In the genomic region with DNA sequence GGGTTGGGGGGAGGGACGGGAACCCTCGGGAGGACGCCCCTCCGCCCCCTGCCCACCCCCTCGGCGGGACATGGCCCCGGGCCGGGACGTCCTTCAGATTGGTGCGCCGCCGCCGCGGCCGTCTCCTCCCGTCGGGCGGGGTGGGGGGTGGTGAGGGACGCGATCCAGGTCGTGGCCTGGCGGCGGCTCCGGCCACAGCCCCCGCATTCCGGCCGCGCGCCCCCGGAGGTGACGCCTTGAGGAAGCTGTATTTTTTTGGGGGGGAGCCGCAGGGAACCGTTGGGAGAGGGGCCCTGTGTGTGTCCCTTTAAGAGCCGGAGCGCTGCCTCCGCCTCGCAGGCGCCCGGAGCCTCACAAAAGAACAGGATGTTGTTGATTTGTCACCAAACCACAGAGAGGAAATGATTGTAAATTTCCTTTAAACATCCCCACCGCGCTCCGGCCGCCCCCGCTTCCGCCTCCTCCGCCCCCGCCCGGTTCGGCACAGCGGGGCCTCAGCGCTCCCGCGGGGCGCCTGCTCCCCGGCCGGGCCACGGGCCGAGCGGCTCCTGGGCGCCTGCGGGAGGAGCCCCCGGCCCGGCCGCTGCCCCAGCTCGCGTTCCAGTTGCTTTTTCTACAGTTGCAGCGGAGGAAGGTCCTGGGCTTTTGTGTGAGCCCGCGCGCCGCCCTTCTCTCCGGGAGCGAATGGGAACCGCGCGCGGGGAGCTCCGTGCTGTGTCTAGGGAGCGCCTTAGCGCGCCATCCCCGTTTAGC, we compare ENCODE assay signal across 8 cellular contexts. TPM values are rescaled to one million over a fixed set of nuclear protein-coding genes. Genes with fewer than 3 reads are reported as not detected.
DNase-seq lines count a peak whose midpoint lies in the region; ATAC-seq and TF ChIP-seq lines count a peak whose summit lies in the region.

No MANE protein-coding gene starts in this region.

- ATAC-seq in GM21423 (IDR thresholded peaks at IDR 0.05; ENCODE audit: unreplicated experiment), result peak; percentile 88
- peak; percentile 92 to 93 for ATAC-seq in natural killer cell treated with Interleukin-12 subunit alpha and Interleukin-12 subunit beta and Interleukin-15 and Interleukin-18, amount 100 ng/mL, for 72 hours

- peak overlapping the region; percentile 73 for H3K4me3 Mint-ChIP-seq in activated T-helper 2 cell treated with anti-CD3 and anti-CD28 coated beads, Interferon-gamma antibody, Interleukin-2, Interleukin-4, amounts not matched to agents 10 μg/mL and 5 μg/mL and 100 μg/mL, durations not matched to agents 14 hours and 24 hours and 36 hours (ENCODE audit: low read depth)
- peak overlapping the region; percentile 81 for H3K4me3 Mint-ChIP-seq in natural killer cell treated with Interleukin-12 subunit alpha and Interleukin-12 subunit beta and Interleukin-15 and Interleukin-18, amount 100 ng/mL, for 72 hours

- H3K9me3 Mint-ChIP-seq in activated T-helper 2 cell treated with anti-CD3 and anti-CD28 coated beads, Interferon-gamma antibody, Interleukin-2, Interleukin-4, amounts not matched to agents 10 μg/mL and 5 μg/mL and 100 μg/mL, durations not matched to agents 14 hours and 24 hours and 36 hours, result no peaks in the 10 kb centered on the region
- H3K9me3 Mint-ChIP-seq in natural killer cell treated with Interleukin-12 subunit alpha and Interleukin-12 subunit beta and Interleukin-15 and Interleukin-18, amount 100 ng/mL, for 72 hours, result no peaks in the 10 kb centered on the region

- DNase-seq in DMS114 treated with DMSO at 0.1 percent for 48 hours (lab: John Stamatoyannopoulos, UW; ENCODE audit: unreplicated experiment) (peak; percentile 60), HUDEP-2 (lab: John Stamatoyannopoulos, UW; ENCODE audit: unreplicated experiment in 76 of 76) (peak in 62 of 76 experiments; percentile 7 to 80 (median 41)), RPMI7951 (ENCODE audit: low read depth) (peak; percentile 97), fibroblast of the aortic adventitia (ENCODE audit: low read depth) (peak; percentile 88)
- DNase-seq in activated T-helper 2 cell treated with anti-CD3 and anti-CD28 coated beads, Interferon-gamma antibody, Interleukin-2, Interleukin-4, amounts not matched to agents 10 μg/mL and 5 μg/mL and 100 μg/mL, durations not matched to agents 14 hours and 24 hours and 36 hours (ENCODE audit: low spot score), result peak; percentile 87
- DNase-seq in natural killer cell treated with Interleukin-12 subunit alpha and Interleukin-12 subunit beta and Interleukin-15 and Interleukin-18, amount 100 ng/mL, for 72 hours (ENCODE audit: low spot score), result peak; percentile 94
- DNase-seq in stimulated activated naive CD4-positive, alpha-beta T cell (lab: John Stamatoyannopoulos, UW), result peak; percentile 71 to 90 (median 78)

- H3K36me3 Mint-ChIP-seq in activated T-helper 2 cell treated with anti-CD3 and anti-CD28 coated beads, Interferon-gamma antibody, Interleukin-2, Interleukin-4, amounts not matched to agents 10 μg/mL and 5 μg/mL and 100 μg/mL, durations not matched to agents 14 hours and 24 hours and 36 hours (ENCODE audit: low read depth), result no peaks in the 10 kb centered on the region
- no peaks in the 10 kb centered on the region for H3K36me3 Mint-ChIP-seq in natural killer cell treated with Interleukin-12 subunit alpha and Interleukin-12 subunit beta and Interleukin-15 and Interleukin-18, amount 100 ng/mL, for 72 hours

- peaks cover 34% of the 10 kb centered on the region for H3K4me1 Mint-ChIP-seq in activated T-helper 2 cell treated with anti-CD3 and anti-CD28 coated beads, Interferon-gamma antibody, Interleukin-2, Interleukin-4, amounts not matched to agents 10 μg/mL and 5 μg/mL and 100 μg/mL, durations not matched to agents 14 hours and 24 hours and 36 hours (ENCODE audit: low read depth)
- peaks cover 36 to 46% of the 10 kb centered on the region in 2 donors for H3K4me1 Mint-ChIP-seq in natural killer cell treated with Interleukin-12 subunit alpha and Interleukin-12 subunit beta and Interleukin-15 and Interleukin-18, amount 100 ng/mL, for 72 hours (ENCODE audit: low read depth in 2 of 2)

- intact Hi-C loops in activated T-helper 2 cell treated with anti-CD3 and anti-CD28 coated beads, Interferon-gamma antibody, Interleukin-2, Interleukin-4, amounts not matched to agents 10 μg/mL and 5 μg/mL and 100 μg/mL, durations not matched to agents 14 hours and 24 hours and 36 hours (cut with micrococcal nuclease), result loop anchor here (1.0 to 10.0 kb wide), 2 partner anchors 33 to 262 kb away; no protein-coding TSS in a partner anchor

- H3K27ac Mint-ChIP-seq in activated T-helper 2 cell treated with anti-CD3 and anti-CD28 coated beads, Interferon-gamma antibody, Interleukin-2, Interleukin-4, amounts not matched to agents 10 μg/mL and 5 μg/mL and 100 μg/mL, durations not matched to agents 14 hours and 24 hours and 36 hours, result peak overlapping the region; percentile 90
- peak overlapping the region; percentile 87 to 94 for H3K27ac Mint-ChIP-seq in natural killer cell treated with Interleukin-12 subunit alpha and Interleukin-12 subunit beta and Interleukin-15 and Interleukin-18, amount 100 ng/mL, for 72 hours

- peak overlapping the region; percentile 70 for H3K4me3 ChIP-seq in fibroblast of the aortic adventitia (ENCODE audit: low read depth, low read length)

- TF ChIP-seq CTCF in fibroblast of the aortic adventitia (IDR thresholded peaks at IDR 0.05; ENCODE audit: insufficient read depth, low read length), result no peak

- peaks cover 9% of the 10 kb centered on the region for H3K27me3 Mint-ChIP-seq in activated T-helper 2 cell treated with anti-CD3 and anti-CD28 coated beads, Interferon-gamma antibody, Interleukin-2, Interleukin-4, amounts not matched to agents 10 μg/mL and 5 μg/mL and 100 μg/mL, durations not matched to agents 14 hours and 24 hours and 36 hours (ENCODE audit: low read depth)
- no peaks in the 10 kb centered on the region for H3K27me3 Mint-ChIP-seq in natural killer cell treated with Interleukin-12 subunit alpha and Interleukin-12 subunit beta and Interleukin-15 and Interleukin-18, amount 100 ng/mL, for 72 hours

RNA-seq across cellular contexts. Expression of a gene that starts 32.1 kb away (rescaled TPM):
- total RNA-seq in RPMI7951 (2014; rRNA removed; shearing (Covaris generic)), result 23.7 TPM in 2 replicates
- total RNA-seq in activated T-helper 2 cell treated with anti-CD3 and anti-CD28 coated beads, Interferon-gamma antibody, Interleukin-2, Interleukin-4, amounts not matched to agents 10 μg/mL and 5 μg/mL and 100 μg/mL, durations not matched to agents 14 hours and 24 hours and 36 hours, result 0.64 TPM in 2 replicates
- total RNA-seq in fibroblast of the aortic adventitia (ENCODE audit: low replicate concordance), result 1.3 and 13.9 TPM in 2 replicates
- 1 to 10 TPM; 2.5 to 4.6 TPM for total RNA-seq in natural killer cell treated with Interleukin-12 subunit alpha and Interleukin-12 subunit beta and Interleukin-15 and Interleukin-18, amount 100 ng/mL, for 72 hours

Comparison
In these comparisons a context has a peak if more than half of its experiments do, and no peak if none do; other contexts are left out.
1. Peak in every context shown above with its lines: DNase-seq, ATAC-seq and H3K4me3 ChIP-seq.
2. DNase-seq: peak in every context shown above with its lines; median percentile 97 in RPMI7951; 94 in natural killer cell treated with Interleukin-12 subunit alpha and Interleukin-12 subunit beta and Interleukin-15 and Interleukin-18, amount 100 ng/mL, for 72 hours; 88 in fibroblast of the aortic adventitia; 87 in activated T-helper 2 cell treated with anti-CD3 and anti-CD28 coated beads, Interferon-gamma antibody, Interleukin-2, Interleukin-4, amounts not matched to agents 10 μg/mL and 5 μg/mL and 100 μg/mL, durations not matched to agents 14 hours and 24 hours and 36 hours; 78 in stimulated activated naive CD4-positive, alpha-beta T cell; 60 in DMS114 treated with DMSO at 0.1 percent for 48 hours; 41 in HUDEP-2.